ENCODE assay signal across 9 cellular contexts in the genomic region with DNA sequence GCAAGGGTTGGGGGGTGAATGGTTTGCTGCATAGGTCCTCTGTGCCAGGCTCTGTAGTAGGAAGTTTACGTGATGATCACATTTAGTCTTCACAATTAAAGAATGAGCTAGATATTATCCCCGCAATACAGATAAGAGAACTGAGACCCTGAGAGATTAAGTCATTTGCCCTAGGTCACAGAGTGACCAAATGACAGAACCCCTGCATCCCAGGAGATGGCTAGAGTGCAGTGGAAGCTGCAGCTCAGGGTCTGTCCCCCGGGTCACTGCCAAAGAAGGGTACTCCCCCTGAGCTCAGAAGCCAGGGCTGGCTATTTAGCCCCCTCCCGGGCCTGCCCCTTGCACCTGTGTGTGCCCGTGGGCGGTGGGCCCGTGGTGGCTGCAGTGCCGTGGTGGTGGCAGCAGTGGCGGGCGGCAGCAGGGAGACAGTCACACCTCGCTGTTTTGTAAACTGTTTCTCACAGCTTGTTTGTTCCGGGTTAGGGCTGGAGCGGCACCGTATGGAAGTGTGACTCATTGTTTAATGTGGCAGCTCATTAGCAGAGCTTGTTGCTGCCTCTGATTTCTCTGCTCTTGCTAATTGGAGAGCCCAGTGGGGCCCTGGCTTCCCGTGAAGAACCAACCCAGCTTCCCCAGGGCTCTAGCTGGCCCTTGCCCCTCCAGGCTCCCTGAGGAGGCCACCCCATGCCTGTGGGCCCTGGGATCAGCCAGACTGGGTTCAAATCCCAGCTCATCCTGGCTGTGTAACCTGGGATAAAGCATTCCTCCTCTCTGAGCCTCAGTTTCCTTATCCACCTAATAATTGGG. TPM values are rescaled to one million over a fixed set of nuclear protein-coding genes. Genes with fewer than 3 reads are reported as not detected.
DNase-seq lines count a peak whose midpoint lies in the region; ATAC-seq and TF ChIP-seq lines count a peak whose summit lies in the region.
"Had no signal": no experiment of that assay in that cellular context is flagged by ENCODE, and none has a peak within 500 bp of the region (broad histone marks: within the 10 kb centered on the region; RNA-seq: fewer than 3 reads in every experiment).

No MANE protein-coding gene starts in this region.

- H3K27me3 Mint-ChIP-seq in Calu3 (ENCODE audit: unreplicated experiment), result no peaks in the 10 kb centered on the region
- peaks cover 31% of the 10 kb centered on the region for H3K27me3 Mint-ChIP-seq in brain
- H3K27me3 Mint-ChIP-seq in activated CD4-positive, alpha-beta T cell treated with anti-CD3 and anti-CD28 coated beads, Interleukin-2, amount 10 ng/mL, durations not matched to agents 7 days and 5 days, result peaks cover 23% of the 10 kb centered on the region

- peak; percentile 63 for DNase-seq in Calu3
- DNase-seq in NCI-H1436 treated with DMSO at 0.1 percent for 48 hours (lab: John Stamatoyannopoulos, UW), result peak; percentile 75
- peak in 2 of 3 donors; percentile 61 to 63 for DNase-seq in mucosa of descending colon
- no peak for DNase-seq in activated CD4-positive, alpha-beta T cell treated with anti-CD3 and anti-CD28 coated beads, Interleukin-2, amount 10 ng/mL, durations not matched to agents 7 days and 5 days
- DNase-seq in epidermal melanocyte (ENCODE audit: insufficient read length, low spot score), result no peak
- DNase-seq in activated naive CD4-positive, alpha-beta T cell (lab: John Stamatoyannopoulos, UW), result no peak
- DNase-seq: KG1 had no signal

- H3K9me3 Mint-ChIP-seq in Calu3 (ENCODE audit: low read depth, unreplicated experiment) (peaks cover 2% of the 10 kb centered on the region), brain (peaks cover 17 to 51% (median 19%) of the 10 kb centered on the region in 5 experiments)
- H3K9me3 Mint-ChIP-seq in activated CD4-positive, alpha-beta T cell treated with anti-CD3 and anti-CD28 coated beads, Interleukin-2, amount 10 ng/mL, durations not matched to agents 7 days and 5 days, result peaks cover 4% of the 10 kb centered on the region

- H3K4me3 ChIP-seq in mucosa of descending colon, result no peak overlapping the region

- no peaks in the 10 kb centered on the region for H3K36me3 ChIP-seq in mucosa of descending colon (ENCODE audit: low read depth)

- ATAC-seq in mucosa of descending colon, result peak; percentile 99
- ATAC-seq in HG03439 (IDR thresholded peaks at IDR 0.05; ENCODE audit: unreplicated experiment), result no peak

- CTCF ChIA-PET in Calu3 (lab: Charles Lee), result interaction anchor here (0.6 to 1.5 kb wide), 6 partner anchors 9 to 142 kb away, joined by 3 to 6 read pairs (median 3); a partner anchor contains a TSS
- CTCF ChIA-PET in activated CD4-positive, alpha-beta T cell treated with anti-CD3 and anti-CD28 coated beads, Interleukin-2, amount 10 ng/mL, durations not matched to agents 7 days and 5 days (lab: Charles Lee), result interaction anchor here (1.1 kb wide), 1 partner anchor 20 kb away, joined by 3 read pairs; no protein-coding TSS in a partner anchor

- POLR2A ChIA-PET in activated CD4-positive, alpha-beta T cell treated with anti-CD3 and anti-CD28 coated beads, Interleukin-2, amount 10 ng/mL, durations not matched to agents 7 days and 5 days (lab: Charles Lee), result no interaction called here

- H3K36me3 Mint-ChIP-seq in Calu3 (ENCODE audit: insufficient read depth, unreplicated experiment), result no peaks in the 10 kb centered on the region
- H3K36me3 Mint-ChIP-seq in brain, result no peaks in the 10 kb centered on the region
- no peaks in the 10 kb centered on the region for H3K36me3 Mint-ChIP-seq in activated CD4-positive, alpha-beta T cell treated with anti-CD3 and anti-CD28 coated beads, Interleukin-2, amount 10 ng/mL, durations not matched to agents 7 days and 5 days (ENCODE audit: low read depth)

- H3K4me3 Mint-ChIP-seq in Calu3 (ENCODE audit: low read depth, unreplicated experiment), result peak overlapping the region; percentile 57
- H3K4me3 Mint-ChIP-seq in brain, result peak overlapping the region in 3 of 5 experiments; percentile 18 to 37 (median 20)
- no peak overlapping the region for H3K4me3 Mint-ChIP-seq in activated CD4-positive, alpha-beta T cell treated with anti-CD3 and anti-CD28 coated beads, Interleukin-2, amount 10 ng/mL, durations not matched to agents 7 days and 5 days

- TF ChIP-seq CTCF in Calu3 (IDR thresholded peaks at IDR 0.05; ENCODE audit: unreplicated experiment) (no peak), brain (conservative IDR thresholded peaks at IDR 0.05) (no peak), mucosa of descending colon (IDR thresholded peaks at IDR 0.05) (no peak)

- no TSS peak for BruUV-seq in Calu3 (replicated peaks; lab: Mats Ljungman, UMichigan)

- H3K27ac Mint-ChIP-seq in Calu3 (ENCODE audit: unreplicated experiment) (peak overlapping the region; percentile 73), brain (peak overlapping the region in 2 of 5 experiments; percentile 19 to 53)
- no peak overlapping the region for H3K27ac Mint-ChIP-seq in activated CD4-positive, alpha-beta T cell treated with anti-CD3 and anti-CD28 coated beads, Interleukin-2, amount 10 ng/mL, durations not matched to agents 7 days and 5 days

- peaks cover 7% of the 10 kb centered on the region for H3K9me3 ChIP-seq in mucosa of descending colon

- H3K4me1 Mint-ChIP-seq in Calu3 (ENCODE audit: low read depth, unreplicated experiment), result peaks cover 22% of the 10 kb centered on the region
- peaks cover 21% of the 10 kb centered on the region for H3K4me1 Mint-ChIP-seq in brain
- H3K4me1 Mint-ChIP-seq in activated CD4-positive, alpha-beta T cell treated with anti-CD3 and anti-CD28 coated beads, Interleukin-2, amount 10 ng/mL, durations not matched to agents 7 days and 5 days, result peaks cover 11% of the 10 kb centered on the region

- intact Hi-C loops in Calu3 (cut with micrococcal nuclease; ENCODE audit: unreplicated experiment), result no loop called here
- intact Hi-C loops in mucosa of descending colon (cut with DNase I, micrococcal nuclease), result no loop called here

- peaks cover 3% of the 10 kb centered on the region for H3K4me1 ChIP-seq in mucosa of descending colon (ENCODE audit: low read depth)

RNA-seq across cellular contexts. Expression of a gene that starts 19.3 kb away (rescaled TPM):
- total RNA-seq in Calu3 (2022) (0.47 and 1.0 TPM in 2 replicates), mucosa of descending colon (1 to 10 TPM in 1 of 3 donors, under 1 TPM in 2; 0.65 to 2.0 (median 0.72) TPM)
- polyA plus RNA-seq in brain (ENCODE audit: insufficient read depth, low read depth, low replicate concordance), result 8.1 TPM
- not detected for total RNA-seq in activated CD4-positive, alpha-beta T cell treated with anti-CD3 and anti-CD28 coated beads, Interleukin-2, amount 10 ng/mL, durations not matched to agents 7 days and 5 days

Comparison
In these comparisons a context has a peak if more than half of its experiments do, and no peak if none do; other contexts are left out.
1. DNase-seq: peak in Calu3 (single experiment), NCI-H1436 treated with DMSO at 0.1 percent for 48 hours (single experiment) and mucosa of descending colon (2 of 3); none in activated CD4-positive, alpha-beta T cell treated with anti-CD3 and anti-CD28 coated beads, Interleukin-2, amount 10 ng/mL, durations not matched to agents 7 days and 5 days (single experiment), epidermal melanocyte (single experiment) and activated naive CD4-positive, alpha-beta T cell (0 of 4).